Comparison of ENCODE assay signal across 1 cellular context in the genomic region with DNA sequence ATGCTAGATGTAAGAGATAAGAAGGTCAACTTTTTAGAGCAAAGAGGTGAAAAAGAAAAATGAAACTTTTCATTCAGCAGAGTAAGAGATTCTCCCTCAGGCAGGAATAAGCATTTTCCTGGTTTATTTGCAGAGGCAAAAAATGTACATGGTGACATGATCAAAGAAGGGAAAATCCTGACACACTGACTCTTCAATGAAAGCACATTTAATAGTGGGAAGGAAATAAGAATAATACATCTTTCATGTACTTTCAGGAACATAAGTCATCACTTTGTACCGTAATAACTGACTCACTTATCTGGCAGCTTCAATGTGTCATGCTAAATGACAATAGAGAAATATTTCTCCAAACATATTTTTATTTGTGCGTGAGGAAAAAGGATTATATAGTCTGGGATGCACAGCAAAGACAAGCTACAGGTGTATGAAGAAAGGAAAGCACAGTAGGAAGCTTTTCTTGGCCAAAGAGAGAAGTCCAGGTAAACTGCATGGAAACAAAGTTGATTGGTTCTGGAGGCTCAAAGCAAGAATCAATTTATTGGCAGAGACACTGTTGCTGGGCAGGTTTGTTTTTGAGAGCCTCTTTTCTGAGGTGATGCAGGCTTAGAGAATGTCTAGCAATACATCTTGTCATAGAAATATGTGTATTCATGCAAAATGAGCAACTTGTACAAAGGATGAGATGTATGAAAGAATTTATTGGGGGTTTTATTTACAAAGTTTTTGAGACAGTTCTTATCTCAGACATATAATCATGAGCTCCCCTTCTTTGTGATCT.
TF ChIP-seq lines count a peak whose summit lies in the region.

No MANE protein-coding gene starts in this region.

TF ChIP-seq in GM23338, 12 proteins besides CTCF, POLR2A, EP300 and RAD21 (continued from another document):
- TF ChIP-seq, protein P1, sequence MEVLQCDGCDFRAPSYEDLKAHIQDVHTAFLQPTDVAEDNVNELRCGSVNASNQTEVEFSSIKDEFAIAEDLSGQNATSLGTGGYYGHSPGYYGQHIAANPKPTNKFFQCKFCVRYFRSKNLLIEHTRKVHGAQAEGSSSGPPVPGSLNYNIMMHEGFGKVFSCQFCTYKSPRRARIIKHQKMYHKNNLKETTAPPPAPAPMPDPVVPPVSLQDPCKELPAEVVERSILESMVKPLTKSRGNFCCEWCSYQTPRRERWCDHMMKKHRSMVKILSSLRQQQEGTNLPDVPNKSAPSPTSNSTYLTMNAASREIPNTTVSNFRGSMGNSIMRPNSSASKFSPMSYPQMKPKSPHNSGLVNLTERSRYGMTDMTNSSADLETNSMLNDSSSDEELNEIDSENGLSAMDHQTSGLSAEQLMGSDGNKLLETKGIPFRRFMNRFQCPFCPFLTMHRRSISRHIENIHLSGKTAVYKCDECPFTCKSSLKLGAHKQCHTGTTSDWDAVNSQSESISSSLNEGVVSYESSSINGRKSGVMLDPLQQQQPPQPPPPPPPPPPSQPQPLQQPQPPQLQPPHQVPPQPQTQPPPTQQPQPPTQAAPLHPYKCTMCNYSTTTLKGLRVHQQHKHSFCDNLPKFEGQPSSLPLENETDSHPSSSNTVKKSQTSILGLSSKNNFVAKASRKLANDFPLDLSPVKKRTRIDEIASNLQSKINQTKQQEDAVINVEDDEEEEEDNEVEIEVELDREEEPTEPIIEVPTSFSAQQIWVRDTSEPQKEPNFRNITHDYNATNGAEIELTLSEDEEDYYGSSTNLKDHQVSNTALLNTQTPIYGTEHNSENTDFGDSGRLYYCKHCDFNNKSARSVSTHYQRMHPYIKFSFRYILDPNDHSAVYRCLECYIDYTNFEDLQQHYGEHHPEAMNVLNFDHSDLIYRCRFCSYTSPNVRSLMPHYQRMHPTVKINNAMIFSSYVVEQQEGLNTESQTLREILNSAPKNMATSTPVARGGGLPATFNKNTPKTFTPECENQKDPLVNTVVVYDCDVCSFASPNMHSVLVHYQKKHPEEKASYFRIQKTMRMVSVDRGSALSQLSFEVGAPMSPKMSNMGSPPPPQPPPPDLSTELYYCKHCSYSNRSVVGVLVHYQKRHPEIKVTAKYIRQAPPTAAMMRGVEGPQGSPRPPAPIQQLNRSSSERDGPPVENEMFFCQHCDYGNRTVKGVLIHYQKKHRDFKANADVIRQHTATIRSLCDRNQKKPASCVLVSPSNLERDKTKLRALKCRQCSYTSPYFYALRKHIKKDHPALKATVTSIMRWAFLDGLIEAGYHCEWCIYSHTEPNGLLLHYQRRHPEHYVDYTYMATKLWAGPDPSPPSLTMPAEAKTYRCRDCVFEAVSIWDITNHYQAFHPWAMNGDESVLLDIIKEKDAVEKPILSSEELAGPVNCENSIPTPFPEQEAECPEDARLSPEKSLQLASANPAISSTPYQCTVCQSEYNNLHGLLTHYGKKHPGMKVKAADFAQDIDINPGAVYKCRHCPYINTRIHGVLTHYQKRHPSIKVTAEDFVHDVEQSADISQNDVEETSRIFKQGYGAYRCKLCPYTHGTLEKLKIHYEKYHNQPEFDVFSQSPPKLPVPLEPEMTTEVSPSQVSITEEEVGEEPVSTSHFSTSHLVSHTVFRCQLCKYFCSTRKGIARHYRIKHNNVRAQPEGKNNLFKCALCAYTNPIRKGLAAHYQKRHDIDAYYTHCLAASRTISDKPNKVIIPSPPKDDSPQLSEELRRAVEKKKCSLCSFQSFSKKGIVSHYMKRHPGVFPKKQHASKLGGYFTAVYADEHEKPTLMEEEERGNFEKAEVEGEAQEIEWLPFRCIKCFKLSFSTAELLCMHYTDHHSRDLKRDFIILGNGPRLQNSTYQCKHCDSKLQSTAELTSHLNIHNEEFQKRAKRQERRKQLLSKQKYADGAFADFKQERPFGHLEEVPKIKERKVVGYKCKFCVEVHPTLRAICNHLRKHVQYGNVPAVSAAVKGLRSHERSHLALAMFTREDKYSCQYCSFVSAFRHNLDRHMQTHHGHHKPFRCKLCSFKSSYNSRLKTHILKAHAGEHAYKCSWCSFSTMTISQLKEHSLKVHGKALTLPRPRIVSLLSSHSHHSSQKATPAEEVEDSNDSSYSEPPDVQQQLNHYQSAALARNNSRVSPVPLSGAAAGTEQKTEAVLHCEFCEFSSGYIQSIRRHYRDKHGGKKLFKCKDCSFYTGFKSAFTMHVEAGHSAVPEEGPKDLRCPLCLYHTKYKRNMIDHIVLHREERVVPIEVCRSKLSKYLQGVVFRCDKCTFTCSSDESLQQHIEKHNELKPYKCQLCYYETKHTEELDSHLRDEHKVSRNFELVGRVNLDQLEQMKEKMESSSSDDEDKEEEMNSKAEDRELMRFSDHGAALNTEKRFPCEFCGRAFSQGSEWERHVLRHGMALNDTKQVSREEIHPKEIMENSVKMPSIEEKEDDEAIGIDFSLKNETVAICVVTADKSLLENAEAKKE (CRISPR knock-in tag; IDR thresholded peaks at IDR 0.05) = no peak
- TF ChIP-seq NANOG (IDR thresholded peaks at IDR 0.05; ENCODE audit: borderline replicate concordance) = no peak
- no peak for TF ChIP-seq EZH2phosphoT487 (IDR thresholded peaks at IDR 0.05; ENCODE audit: unreplicated experiment)
- TF ChIP-seq, protein P2, sequence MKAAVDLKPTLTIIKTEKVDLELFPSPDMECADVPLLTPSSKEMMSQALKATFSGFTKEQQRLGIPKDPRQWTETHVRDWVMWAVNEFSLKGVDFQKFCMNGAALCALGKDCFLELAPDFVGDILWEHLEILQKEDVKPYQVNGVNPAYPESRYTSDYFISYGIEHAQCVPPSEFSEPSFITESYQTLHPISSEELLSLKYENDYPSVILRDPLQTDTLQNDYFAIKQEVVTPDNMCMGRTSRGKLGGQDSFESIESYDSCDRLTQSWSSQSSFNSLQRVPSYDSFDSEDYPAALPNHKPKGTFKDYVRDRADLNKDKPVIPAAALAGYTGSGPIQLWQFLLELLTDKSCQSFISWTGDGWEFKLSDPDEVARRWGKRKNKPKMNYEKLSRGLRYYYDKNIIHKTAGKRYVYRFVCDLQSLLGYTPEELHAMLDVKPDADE (IDR thresholded peaks at IDR 0.05) = no peak
- TF ChIP-seq CREB1 (CRISPR knock-in tag; IDR thresholded peaks at IDR 0.05; ENCODE audit: low read depth) = no peak
